1 cellular context compared by ENCODE assay signal in genomic region chr22:36506637-36507517, GRCh38.
A peak's percentile ranks its signal among the peaks of the same experiment; 100 is the strongest.
TF ChIP-seq lines count a peak whose summit lies in the region.

TSS of gene FOXRED2 (minus strand) at chr22:36507040. CDS start at chr22:36506422, 618 bp downstream.

TF ChIP-seq in GM12878, 131 proteins besides CTCF, POLR2A, EP300 and RAD21 (continued from another document and continues in another):
- TF ChIP-seq CEBPZ (IDR thresholded peaks at IDR 0.05; ENCODE audit: low read depth, low read length) = no peak
- no peak for TF ChIP-seq CHD1 (IDR thresholded peaks at IDR 0.05; ENCODE audit: low read depth, low read length)
- no peak for TF ChIP-seq CBX3 (IDR thresholded peaks at IDR 0.05; ENCODE audit: borderline replicate concordance, low read depth)
- TF ChIP-seq ZSCAN29 (IDR thresholded peaks at IDR 0.05) = no peak
- no peak for TF ChIP-seq STAT3 (IDR thresholded peaks at IDR 0.05; ENCODE audit: low read depth, low read length)
- TF ChIP-seq ZNF217 (IDR thresholded peaks at IDR 0.05) = no peak; the same call in 1 of the 2 replicates
- no peak for TF ChIP-seq IKZF2 (IDR thresholded peaks at IDR 0.05)
- peak; percentile 80; the same call in 2 of the 3 replicates for TF ChIP-seq POU2F2 (IDR thresholded peaks at IDR 0.05; ENCODE audit: borderline replicate concordance, low read depth, low read length)
- no peak for TF ChIP-seq HDGF (IDR thresholded peaks at IDR 0.05)
- 0 out of 2 replicates have a peak, but pooled peaks have one; percentile 56 for TF ChIP-seq GATAD2B (conservative IDR thresholded peaks at IDR 0.05; ENCODE audit: low read depth)
- TF ChIP-seq ZBTB4 (CRISPR knock-in tag; IDR thresholded peaks at IDR 0.05) = no peak
- peak; percentile 51 for TF ChIP-seq PBX3 (IDR thresholded peaks at IDR 0.05; ENCODE audit: insufficient replicate concordance, low read depth, low read length)
- no peak for TF ChIP-seq IRF4 (IDR thresholded peaks at IDR 0.05; ENCODE audit: low read depth, low read length)
- TF ChIP-seq POLR2AphosphoS2 (IDR thresholded peaks at IDR 0.05; ENCODE audit: low read depth, low read length) = 0 out of 2 replicates have a peak, but pooled peaks have one; percentile 1
- TF ChIP-seq RAD51 (IDR thresholded peaks at IDR 0.05) = no peak; the same call in 1 of the 2 replicates
- TF ChIP-seq ATF7 (IDR thresholded peaks at IDR 0.05; ENCODE audit: low read depth) = no peak
- TF ChIP-seq FOXK2 (IDR thresholded peaks at IDR 0.05) = no peak
- TF ChIP-seq WRNIP1 (IDR thresholded peaks at IDR 0.05; ENCODE audit: borderline replicate concordance, low read depth, low read length) = no peak
- no peak; the same call in 1 of the 2 replicates for TF ChIP-seq NR2F1 (conservative IDR thresholded peaks at IDR 0.05)
- peak; percentile 87 for TF ChIP-seq MAX (IDR thresholded peaks at IDR 0.05; ENCODE audit: low read depth, low read length)
- TF ChIP-seq RELA (IDR thresholded peaks at IDR 0.05; ENCODE audit: borderline replicate concordance, partially characterized antibody) = peak; percentile 83
- TF ChIP-seq CUX1 (IDR thresholded peaks at IDR 0.05; ENCODE audit: insufficient replicate concordance, low read depth, low read length) = no peak
- no peak for TF ChIP-seq BRCA1 (IDR thresholded peaks at IDR 0.05; ENCODE audit: low read depth, low read length)
- TF ChIP-seq KAT2A (conservative IDR thresholded peaks at IDR 0.05; ENCODE audit: control insufficient read depth, low read depth, low read length) = no peak
- TF ChIP-seq KDM1A (IDR thresholded peaks at IDR 0.05; ENCODE audit: borderline replicate concordance) = no peak
- TF ChIP-seq ZNF384 (IDR thresholded peaks at IDR 0.05; ENCODE audit: borderline replicate concordance, low read depth, low read length) = no peak
- no peak for TF ChIP-seq ATF2 (IDR thresholded peaks at IDR 0.05; ENCODE audit: low read length)
- TF ChIP-seq CEBPB (IDR thresholded peaks at IDR 0.05; ENCODE audit: borderline replicate concordance in 1 of 2, low read depth in 2 of 2, low read length in 2 of 2) = no peak
- no peak for TF ChIP-seq NFXL1 (IDR thresholded peaks at IDR 0.05; ENCODE audit: borderline replicate concordance)
- TF ChIP-seq YY1 (IDR thresholded peaks at IDR 0.05; ENCODE audit: low read depth, low read length) = peak; percentile 34; the same call in 1 of the 2 replicates
- no peak for TF ChIP-seq GABPA (IDR thresholded peaks at IDR 0.05; ENCODE audit: low read depth)
- TF ChIP-seq MXI1 (IDR thresholded peaks at IDR 0.05; ENCODE audit: low read depth, low read length) = peak; percentile 65
- TF ChIP-seq STAT1 (conservative IDR thresholded peaks at IDR 0.05) = peak; percentile 81; the same call in 1 of the 2 replicates
- TF ChIP-seq SREBF2 (IDR thresholded peaks at IDR 0.05; ENCODE audit: low read length) = no peak
- TF ChIP-seq PAX5 (IDR thresholded peaks at IDR 0.05; ENCODE audit: borderline replicate concordance, low read depth, low read length) = peak; percentile 37; the same call in 1 of the 2 replicates
- TF ChIP-seq SMC3 (IDR thresholded peaks at IDR 0.05; ENCODE audit: borderline replicate concordance, low read length) = no peak
- no peak; the same call in 1 of the 2 replicates for TF ChIP-seq TARDBP (IDR thresholded peaks at IDR 0.05; ENCODE audit: borderline replicate concordance)
- TF ChIP-seq PAX8 (IDR thresholded peaks at IDR 0.05) = no peak
- no peak for TF ChIP-seq ZZZ3 (IDR thresholded peaks at IDR 0.05; ENCODE audit: control insufficient read depth, insufficient read length, low read depth)
- no peak for TF ChIP-seq ASH2L (IDR thresholded peaks at IDR 0.05; ENCODE audit: borderline replicate concordance, low read depth)
- TF ChIP-seq LARP7 (IDR thresholded peaks at IDR 0.05) = peak; percentile 74; the same call in 1 of the 2 replicates
- peak; percentile 41 for TF ChIP-seq HCFC1 (IDR thresholded peaks at IDR 0.05; ENCODE audit: low read length)
- no peak for TF ChIP-seq SPI1 (IDR thresholded peaks at IDR 0.05; ENCODE audit: borderline replicate concordance, insufficient read depth, low read depth, low read length)
- TF ChIP-seq NRF1 (conservative IDR thresholded peaks at IDR 0.05; ENCODE audit: low read depth, low read length) = no peak
- no peak for TF ChIP-seq NFYA (IDR thresholded peaks at IDR 0.05; ENCODE audit: borderline replicate concordance, low read depth, low read length)
- no peak for TF ChIP-seq PML (IDR thresholded peaks at IDR 0.05; ENCODE audit: low read length)
- TF ChIP-seq E4F1 (IDR thresholded peaks at IDR 0.05; ENCODE audit: borderline replicate concordance, partially characterized antibody) = no peak
- peak; percentile 45 for TF ChIP-seq MYC (IDR thresholded peaks at IDR 0.05; ENCODE audit: insufficient read depth, insufficient read length, insufficient replicate concordance, low read length, severe bottlenecking)
- no peak for TF ChIP-seq RUNX3 (IDR thresholded peaks at IDR 0.05; ENCODE audit: low read length)
- no peak for TF ChIP-seq CBFB (IDR thresholded peaks at IDR 0.05; ENCODE audit: low read depth)
- no peak for TF ChIP-seq ELK1 (IDR thresholded peaks at IDR 0.05; ENCODE audit: low read depth, low read length)
